ENCODE assay signal across 8 cellular contexts in the genomic region with DNA sequence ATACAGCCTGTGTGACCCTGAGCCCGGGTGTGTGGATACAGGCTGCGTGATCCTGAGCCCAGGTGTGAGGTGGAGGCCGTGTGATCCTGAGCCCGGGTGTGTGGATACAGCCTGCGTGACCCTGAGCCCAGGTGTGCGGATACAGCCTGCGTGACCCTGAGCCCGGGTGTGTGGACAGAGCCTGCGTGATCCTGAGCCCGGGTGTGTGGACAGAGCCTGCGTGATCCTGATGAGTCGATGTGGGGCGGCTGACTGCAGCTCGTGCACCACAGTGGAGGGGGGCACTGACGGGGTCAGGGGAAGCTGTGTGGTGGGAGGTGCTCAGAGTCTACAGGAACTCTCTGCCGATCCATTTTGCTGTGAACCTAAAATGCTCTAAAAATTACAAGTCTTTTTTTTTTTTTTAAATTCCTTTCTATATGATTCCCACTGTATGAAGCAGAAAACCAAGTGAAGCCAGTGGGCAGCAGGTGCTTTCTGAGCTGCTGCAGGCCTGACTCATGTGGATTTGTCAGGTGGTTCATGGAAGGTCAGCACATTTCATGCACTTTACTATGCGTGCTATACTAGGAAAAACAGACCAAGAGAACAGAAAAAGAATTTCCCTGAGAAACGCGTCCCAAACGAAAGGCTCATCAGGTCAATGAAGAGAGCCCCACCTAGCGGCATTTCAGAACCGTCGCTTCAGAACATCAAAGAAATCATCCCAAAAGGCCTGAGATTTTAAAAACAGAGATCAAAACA. TPM values are rescaled to one million over a fixed set of nuclear protein-coding genes. Genes with fewer than 3 reads are reported as not detected.
A peak's percentile ranks its signal among the peaks of the same experiment; 100 is the strongest.
DNase-seq lines count a peak whose midpoint lies in the region; ATAC-seq and TF ChIP-seq lines count a peak whose summit lies in the region.

No MANE protein-coding gene starts in this region.

- H3K4me2 ChIP-seq in trophoblast cell (ENCODE audit: low read length): no peak overlapping the region

- H3K4me1 ChIP-seq in foreskin keratinocyte (no peaks in the 10 kb centered on the region), trophoblast cell (ENCODE audit: control insufficient read depth in 1 of 2, insufficient read depth in 2 of 2, low read length in 2 of 2) (no peaks in the 10 kb centered on the region)

- H3K18ac ChIP-seq in trophoblast cell (ENCODE audit: low read length): no peak overlapping the region

- no peaks in the 10 kb centered on the region for H3K79me1 ChIP-seq in trophoblast cell (ENCODE audit: low read length)

- ATAC-seq in CD4-positive, alpha-beta T cell (ENCODE audit: poor library complexity): no peak
- ATAC-seq in foreskin keratinocyte (peak; percentile 52), GM18870 (IDR thresholded peaks at IDR 0.05; ENCODE audit: unreplicated experiment) (no peak), GM21447 (IDR thresholded peaks at IDR 0.05; ENCODE audit: unreplicated experiment) (no peak)

- H3K14ac ChIP-seq in trophoblast cell (ENCODE audit: low read length): no peak overlapping the region

- DNase-seq in CD4-positive, alpha-beta T cell: no peak
- DNase-seq in HEK293T (ENCODE audit: extremely low spot score) (peak; percentile 66), foreskin keratinocyte (peak; percentile 20 to 57), trophoblast cell (peak; percentile 82 to 93), NCI-H69 (lab: John Stamatoyannopoulos, UW) (no peak)

- no peak overlapping the region for H3K4me3 Mint-ChIP-seq in CD4-positive, alpha-beta T cell
- H3K4me3 Mint-ChIP-seq in T-helper 1 cell treated with Interleukin-12 subunit alpha and Interleukin-12 subunit beta and Interleukin-4 antibody, amounts not matched to agents 30 μg/mL and 1 μg/mL, for 36 hours: no peak overlapping the region

- no peak overlapping the region for H2AFZ ChIP-seq in trophoblast cell (ENCODE audit: insufficient read depth, low read length, poor library complexity)

- no peak overlapping the region for H2AK5ac ChIP-seq in trophoblast cell (ENCODE audit: low read length)

- no peak overlapping the region for H2BK120ac ChIP-seq in trophoblast cell (ENCODE audit: insufficient read depth, low read length, poor library complexity)

- H3K27me3 Mint-ChIP-seq in CD4-positive, alpha-beta T cell: no peaks in the 10 kb centered on the region
- H3K27me3 Mint-ChIP-seq in T-helper 1 cell treated with Interleukin-12 subunit alpha and Interleukin-12 subunit beta and Interleukin-4 antibody, amounts not matched to agents 30 μg/mL and 1 μg/mL, for 36 hours (ENCODE audit: low read depth): no peaks in the 10 kb centered on the region

- no peak overlapping the region for H3K23ac ChIP-seq in trophoblast cell (ENCODE audit: low read length)

- no peaks in the 10 kb centered on the region for H3K27me3 ChIP-seq in CD4-positive, alpha-beta T cell (ENCODE audit: control insufficient read depth, insufficient read depth, low read length)
- H3K27me3 ChIP-seq in foreskin keratinocyte (no peaks in the 10 kb centered on the region), trophoblast cell (ENCODE audit: insufficient read depth, low read length) (no peaks in the 10 kb centered on the region)

- POLR2A ChIA-PET in CD4-positive, alpha-beta T cell (lab: Charles Lee): no interaction called here
- POLR2A ChIA-PET in HEK293T (lab: Yijun Ruan, JAX): interaction anchor here (1.0 kb wide), 1 partner anchor 20 kb away, joined by 3 read pairs; no protein-coding TSS in a partner anchor

- H3K4me3 ChIP-seq in trophoblast cell (ENCODE audit: low read depth, low read length): no peak overlapping the region

- H3K9me3 Mint-ChIP-seq in CD4-positive, alpha-beta T cell: no peaks in the 10 kb centered on the region
- no peaks in the 10 kb centered on the region for H3K9me3 Mint-ChIP-seq in T-helper 1 cell treated with Interleukin-12 subunit alpha and Interleukin-12 subunit beta and Interleukin-4 antibody, amounts not matched to agents 30 μg/mL and 1 μg/mL, for 36 hours

- H3K9ac ChIP-seq in trophoblast cell (ENCODE audit: low read length): no peak overlapping the region

- peak; percentile 59 for TF ChIP-seq CTCF in CD4-positive, alpha-beta T cell (IDR thresholded peaks at IDR 0.05)
- TF ChIP-seq CTCF in foreskin keratinocyte (conservative IDR thresholded peaks at IDR 0.05): peak; percentile 81

- H3K9me3 ChIP-seq in CD4-positive, alpha-beta T cell (ENCODE audit: control insufficient read depth, low read length): no peaks in the 10 kb centered on the region
- no peaks in the 10 kb centered on the region for H3K9me3 ChIP-seq in trophoblast cell (ENCODE audit: insufficient read depth, low read depth, low read length)

- H4K12ac ChIP-seq in trophoblast cell (ENCODE audit: low read depth, low read length): no peak overlapping the region

- peaks cover 27% of the 10 kb centered on the region for H3K36me3 Mint-ChIP-seq in CD4-positive, alpha-beta T cell (ENCODE audit: low read depth)
- H3K36me3 Mint-ChIP-seq in T-helper 1 cell treated with Interleukin-12 subunit alpha and Interleukin-12 subunit beta and Interleukin-4 antibody, amounts not matched to agents 30 μg/mL and 1 μg/mL, for 36 hours (ENCODE audit: low read depth): peaks cover 13% of the 10 kb centered on the region

- no peak overlapping the region for H4K8ac ChIP-seq in trophoblast cell (ENCODE audit: low read depth, low read length)

- H3K4me1 Mint-ChIP-seq in CD4-positive, alpha-beta T cell (ENCODE audit: low read depth): peaks cover 36% of the 10 kb centered on the region
- peaks cover 22% of the 10 kb centered on the region for H3K4me1 Mint-ChIP-seq in T-helper 1 cell treated with Interleukin-12 subunit alpha and Interleukin-12 subunit beta and Interleukin-4 antibody, amounts not matched to agents 30 μg/mL and 1 μg/mL, for 36 hours (ENCODE audit: low read depth)

- H3K4ac ChIP-seq in trophoblast cell (ENCODE audit: low read depth, low read length): no peak overlapping the region

- H3K27ac ChIP-seq in CD4-positive, alpha-beta T cell (ENCODE audit: low read depth, low read length): no peak overlapping the region
- H3K27ac ChIP-seq in foreskin keratinocyte: no peak overlapping the region
- H3K27ac ChIP-seq in trophoblast cell (ENCODE audit: low read depth, low read length): no peak overlapping the region

- H3K79me2 ChIP-seq in trophoblast cell (ENCODE audit: control insufficient read depth, insufficient read depth, low read length, poor library complexity): no peaks in the 10 kb centered on the region

- WGBS in trophoblast cell (ENCODE audit: extremely low coverage, insufficient coverage, insufficient read length): no CpG with 5 or more reads among the region's 23 CpGs

- peaks cover 0 to 5% of the 10 kb centered on the region in 2 experiments for H3K36me3 ChIP-seq in trophoblast cell (ENCODE audit: control insufficient read depth in 1 of 2, insufficient read depth in 2 of 2, low read length in 2 of 2)

- H2BK5ac ChIP-seq in trophoblast cell (ENCODE audit: low read depth, low read length, poor library complexity): no peak overlapping the region

- no peak overlapping the region for H2BK12ac ChIP-seq in trophoblast cell (ENCODE audit: low read length)

- intact Hi-C loops in CD4-positive, alpha-beta T cell (cut with DNase I, micrococcal nuclease): loop anchor here in 1 of 2 experiments (1.0 to 5.0 kb wide), 3 partner anchors 71 to 191 kb away; no protein-coding TSS in a partner anchor

- H4K91ac ChIP-seq in trophoblast cell (ENCODE audit: low read depth, low read length): no peak overlapping the region

- H3K27ac Mint-ChIP-seq in CD4-positive, alpha-beta T cell: no peak overlapping the region
- peak overlapping the region; percentile 3 for H3K27ac Mint-ChIP-seq in T-helper 1 cell treated with Interleukin-12 subunit alpha and Interleukin-12 subunit beta and Interleukin-4 antibody, amounts not matched to agents 30 μg/mL and 1 μg/mL, for 36 hours

- CTCF ChIA-PET in CD4-positive, alpha-beta T cell (lab: Charles Lee): interaction anchor here (0.6 kb wide), 1 partner anchor 78 kb away, joined by 3 read pairs; no protein-coding TSS in a partner anchor
- CTCF ChIA-PET in HEK293T (lab: Yijun Ruan, JAX): interaction anchor here (0.6 to 1.0 kb wide), 3 partner anchors 79 to 185 kb away, joined by 3 to 6 read pairs (median 4); no protein-coding TSS in a partner anchor

TF ChIP-seq in HEK293T, 16 proteins besides CTCF, POLR2A, EP300 and RAD21:
- TF ChIP-seq, protein P1, sequence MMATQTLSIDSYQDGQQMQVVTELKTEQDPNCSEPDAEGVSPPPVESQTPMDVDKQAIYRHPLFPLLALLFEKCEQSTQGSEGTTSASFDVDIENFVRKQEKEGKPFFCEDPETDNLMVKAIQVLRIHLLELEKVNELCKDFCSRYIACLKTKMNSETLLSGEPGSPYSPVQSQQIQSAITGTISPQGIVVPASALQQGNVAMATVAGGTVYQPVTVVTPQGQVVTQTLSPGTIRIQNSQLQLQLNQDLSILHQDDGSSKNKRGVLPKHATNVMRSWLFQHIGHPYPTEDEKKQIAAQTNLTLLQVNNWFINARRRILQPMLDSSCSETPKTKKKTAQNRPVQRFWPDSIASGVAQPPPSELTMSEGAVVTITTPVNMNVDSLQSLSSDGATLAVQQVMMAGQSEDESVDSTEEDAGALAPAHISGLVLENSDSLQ (IDR thresholded peaks at IDR 0.05): no peak
- no peak for TF ChIP-seq TARDBP (IDR thresholded peaks at IDR 0.05)
- TF ChIP-seq LEF1 (IDR thresholded peaks at IDR 0.05; ENCODE audit: borderline replicate concordance): 0 out of 2 replicates have a peak, but pooled peaks have one; percentile 9
TF ChIP-seq in HEK293T: peak in this region for 1.

RNA-seq across cellular contexts. Expression of a gene that starts 19.3 kb away (rescaled TPM):
- total RNA-seq in CD4-positive, alpha-beta T cell: 10 to 100 TPM; 77.4 to 77.7 TPM
- 17.5 and 18.5 TPM in 2 replicates for total RNA-seq in foreskin keratinocyte
- polyA plus RNA-seq in foreskin keratinocyte: 13.8 and 15.3 TPM in 2 replicates
- polyA plus RNA-seq in trophoblast cell (2013): 10.2 and 10.6 TPM in 2 replicates

RNA-seq across cellular contexts. Expression of a gene that starts 33.0 kb away (rescaled TPM):
- 10 to 100 TPM; 57.7 to 61.5 TPM for total RNA-seq in CD4-positive, alpha-beta T cell
- 29.5 and 29.7 TPM in 2 replicates for total RNA-seq in foreskin keratinocyte
- polyA plus RNA-seq in foreskin keratinocyte: 21.3 and 24.3 TPM in 2 replicates
- polyA plus RNA-seq in trophoblast cell (2013): 36.7 and 36.9 TPM in 2 replicates

RNA-seq across cellular contexts. Expression of a gene that starts 33.2 kb away (rescaled TPM):
- total RNA-seq in CD4-positive, alpha-beta T cell: 10 to 100 TPM; 36.9 to 37.6 TPM
- 51.3 and 56.3 TPM in 2 replicates for total RNA-seq in foreskin keratinocyte
- polyA plus RNA-seq in foreskin keratinocyte: 62.0 and 64.0 TPM in 2 replicates
- 18.3 and 18.8 TPM in 2 replicates for polyA plus RNA-seq in trophoblast cell (2013)

Comparison
In these comparisons a context has a peak if more than half of its experiments do, and no peak if none do; other contexts are left out.
1. DNase-seq: peak in HEK293T (single experiment), foreskin keratinocyte (2 of 2) and trophoblast cell (2 of 2); none in CD4-positive, alpha-beta T cell (0 of 10) and NCI-H69 (single experiment).